In genomic region chr1:181514298-181515290, GRCh38 we compare ENCODE assay signal across 9 cellular contexts. TPM values are rescaled to one million over a fixed set of nuclear protein-coding genes. Genes with fewer than 3 reads are reported as not detected.
A peak's percentile ranks its signal among the peaks of the same experiment; 100 is the strongest.
DNase-seq lines count a peak whose midpoint lies in the region; ATAC-seq and TF ChIP-seq lines count a peak whose summit lies in the region.
"Had no signal": no experiment of that assay in that cellular context is flagged by ENCODE, and none has a peak within 500 bp of the region (broad histone marks: within the 10 kb centered on the region; RNA-seq: fewer than 3 reads in every experiment).

No MANE protein-coding gene starts in this region.

- TF ChIP-seq POLR2A in heart left ventricle (IDR thresholded peaks at IDR 0.05): no peak

- H3K4me3 ChIP-seq in heart left ventricle (no peak overlapping the region), right atrium auricular region (no peak overlapping the region), ascending aorta (no peak overlapping the region)
- H3K4me3 ChIP-seq: BLaER1 treated with 17β-estradiol and CSF1 and Interleukin-3, amounts not matched to agents 10 nM and 100 nM had no signal

- H3K36me3 ChIP-seq in heart left ventricle (no peaks in the 10 kb centered on the region), right atrium auricular region (no peaks in the 10 kb centered on the region), ascending aorta (no peaks in the 10 kb centered on the region)
- H3K36me3 ChIP-seq: BLaER1 treated with 17β-estradiol and CSF1 and Interleukin-3, amounts not matched to agents 10 nM and 100 nM had no signal

- intact Hi-C loops in heart left ventricle (cut with DNase I): no loop called here
- intact Hi-C loops in ascending aorta (cut with DNase I): no loop called here

- DNase-seq in heart left ventricle (no peak), right atrium auricular region (ENCODE audit: low spot score) (no peak), NCI-H510A (lab: John Stamatoyannopoulos, UW) (peak; percentile 94), ascending aorta (ENCODE audit: low spot score in 2 of 2) (no peak), NAMALWA (ENCODE audit: low spot score) (no peak), mesenteric fat pad (ENCODE audit: low spot score) (no peak)
- DNase-seq in activated T-cell treated with anti-CD3 and anti-CD28 coated beads, Interleukin-2, amount 50 U/mL, for 1 hour: no peak

- H3K4me1 ChIP-seq in heart left ventricle (peaks cover 0 to 4% (median 0%) of the 10 kb centered on the region in 12 donors), right atrium auricular region (no peaks in the 10 kb centered on the region), ascending aorta (no peaks in the 10 kb centered on the region)

- no peaks in the 10 kb centered on the region for H3K9me3 ChIP-seq in heart left ventricle
- H3K9me3 ChIP-seq in right atrium auricular region: no peaks in the 10 kb centered on the region
- no peaks in the 10 kb centered on the region for H3K9me3 ChIP-seq in ascending aorta
- H3K9me3 ChIP-seq: BLaER1 treated with 17β-estradiol and CSF1 and Interleukin-3, amounts not matched to agents 10 nM and 100 nM had no signal

- TF ChIP-seq CTCF in heart left ventricle (IDR thresholded peaks at IDR 0.05) (no peak), right atrium auricular region (IDR thresholded peaks at IDR 0.05) (no peak), ascending aorta (IDR thresholded peaks at IDR 0.05) (no peak)

- H3K27ac ChIP-seq in heart left ventricle: no peak overlapping the region
- H3K27ac ChIP-seq in right atrium auricular region: no peak overlapping the region
- H3K27ac ChIP-seq in ascending aorta: no peak overlapping the region
- H3K27ac ChIP-seq: BLaER1 treated with 17β-estradiol and CSF1 and Interleukin-3, amounts not matched to agents 10 nM and 100 nM had no signal

- H3K27me3 ChIP-seq in heart left ventricle: peaks cover 0 to 28% (median 3%) of the 10 kb centered on the region in 9 donors
- no peaks in the 10 kb centered on the region for H3K27me3 ChIP-seq in right atrium auricular region
- no peaks in the 10 kb centered on the region for H3K27me3 ChIP-seq in ascending aorta
- H3K27me3 ChIP-seq: BLaER1 treated with 17β-estradiol and CSF1 and Interleukin-3, amounts not matched to agents 10 nM and 100 nM had no signal

- WGBS in heart left ventricle, 4 donors: 75 to 77% (median 75%) methylated on average over 4 of the region's 4 CpGs

- ATAC-seq in heart left ventricle (peak in 3 of 4 donors; percentile 37 to 71 (median 63)), HG03064 (IDR thresholded peaks at IDR 0.05; ENCODE audit: low read depth, unreplicated experiment) (peak; percentile 82)

RNA-seq across cellular contexts. Expression of gene CACNA1E, which starts 31.3 kb away (rescaled TPM):
- total RNA-seq in heart left ventricle (1 to 10 TPM in 1 of 9 donors, under 1 TPM in 8; 0.02 to 1.9 (median 0.13) TPM), right atrium auricular region (1 to 10 TPM; 1.7 to 2.2 TPM), ascending aorta (not detected), mesenteric fat pad (0.45 TPM)
- under 1 TPM; 0.03 to 0.08 TPM for polyA plus RNA-seq in heart left ventricle
